ENCODE assay signal across 1 cellular context in genomic region chr1:119326251-119326650, GRCh38.
TF ChIP-seq lines count a peak whose summit lies in the region.

No MANE protein-coding gene starts in this region.

TF ChIP-seq in GM23338, 12 proteins besides CTCF, POLR2A, EP300 and RAD21 (continued from another document):
- TF ChIP-seq, protein P1, sequence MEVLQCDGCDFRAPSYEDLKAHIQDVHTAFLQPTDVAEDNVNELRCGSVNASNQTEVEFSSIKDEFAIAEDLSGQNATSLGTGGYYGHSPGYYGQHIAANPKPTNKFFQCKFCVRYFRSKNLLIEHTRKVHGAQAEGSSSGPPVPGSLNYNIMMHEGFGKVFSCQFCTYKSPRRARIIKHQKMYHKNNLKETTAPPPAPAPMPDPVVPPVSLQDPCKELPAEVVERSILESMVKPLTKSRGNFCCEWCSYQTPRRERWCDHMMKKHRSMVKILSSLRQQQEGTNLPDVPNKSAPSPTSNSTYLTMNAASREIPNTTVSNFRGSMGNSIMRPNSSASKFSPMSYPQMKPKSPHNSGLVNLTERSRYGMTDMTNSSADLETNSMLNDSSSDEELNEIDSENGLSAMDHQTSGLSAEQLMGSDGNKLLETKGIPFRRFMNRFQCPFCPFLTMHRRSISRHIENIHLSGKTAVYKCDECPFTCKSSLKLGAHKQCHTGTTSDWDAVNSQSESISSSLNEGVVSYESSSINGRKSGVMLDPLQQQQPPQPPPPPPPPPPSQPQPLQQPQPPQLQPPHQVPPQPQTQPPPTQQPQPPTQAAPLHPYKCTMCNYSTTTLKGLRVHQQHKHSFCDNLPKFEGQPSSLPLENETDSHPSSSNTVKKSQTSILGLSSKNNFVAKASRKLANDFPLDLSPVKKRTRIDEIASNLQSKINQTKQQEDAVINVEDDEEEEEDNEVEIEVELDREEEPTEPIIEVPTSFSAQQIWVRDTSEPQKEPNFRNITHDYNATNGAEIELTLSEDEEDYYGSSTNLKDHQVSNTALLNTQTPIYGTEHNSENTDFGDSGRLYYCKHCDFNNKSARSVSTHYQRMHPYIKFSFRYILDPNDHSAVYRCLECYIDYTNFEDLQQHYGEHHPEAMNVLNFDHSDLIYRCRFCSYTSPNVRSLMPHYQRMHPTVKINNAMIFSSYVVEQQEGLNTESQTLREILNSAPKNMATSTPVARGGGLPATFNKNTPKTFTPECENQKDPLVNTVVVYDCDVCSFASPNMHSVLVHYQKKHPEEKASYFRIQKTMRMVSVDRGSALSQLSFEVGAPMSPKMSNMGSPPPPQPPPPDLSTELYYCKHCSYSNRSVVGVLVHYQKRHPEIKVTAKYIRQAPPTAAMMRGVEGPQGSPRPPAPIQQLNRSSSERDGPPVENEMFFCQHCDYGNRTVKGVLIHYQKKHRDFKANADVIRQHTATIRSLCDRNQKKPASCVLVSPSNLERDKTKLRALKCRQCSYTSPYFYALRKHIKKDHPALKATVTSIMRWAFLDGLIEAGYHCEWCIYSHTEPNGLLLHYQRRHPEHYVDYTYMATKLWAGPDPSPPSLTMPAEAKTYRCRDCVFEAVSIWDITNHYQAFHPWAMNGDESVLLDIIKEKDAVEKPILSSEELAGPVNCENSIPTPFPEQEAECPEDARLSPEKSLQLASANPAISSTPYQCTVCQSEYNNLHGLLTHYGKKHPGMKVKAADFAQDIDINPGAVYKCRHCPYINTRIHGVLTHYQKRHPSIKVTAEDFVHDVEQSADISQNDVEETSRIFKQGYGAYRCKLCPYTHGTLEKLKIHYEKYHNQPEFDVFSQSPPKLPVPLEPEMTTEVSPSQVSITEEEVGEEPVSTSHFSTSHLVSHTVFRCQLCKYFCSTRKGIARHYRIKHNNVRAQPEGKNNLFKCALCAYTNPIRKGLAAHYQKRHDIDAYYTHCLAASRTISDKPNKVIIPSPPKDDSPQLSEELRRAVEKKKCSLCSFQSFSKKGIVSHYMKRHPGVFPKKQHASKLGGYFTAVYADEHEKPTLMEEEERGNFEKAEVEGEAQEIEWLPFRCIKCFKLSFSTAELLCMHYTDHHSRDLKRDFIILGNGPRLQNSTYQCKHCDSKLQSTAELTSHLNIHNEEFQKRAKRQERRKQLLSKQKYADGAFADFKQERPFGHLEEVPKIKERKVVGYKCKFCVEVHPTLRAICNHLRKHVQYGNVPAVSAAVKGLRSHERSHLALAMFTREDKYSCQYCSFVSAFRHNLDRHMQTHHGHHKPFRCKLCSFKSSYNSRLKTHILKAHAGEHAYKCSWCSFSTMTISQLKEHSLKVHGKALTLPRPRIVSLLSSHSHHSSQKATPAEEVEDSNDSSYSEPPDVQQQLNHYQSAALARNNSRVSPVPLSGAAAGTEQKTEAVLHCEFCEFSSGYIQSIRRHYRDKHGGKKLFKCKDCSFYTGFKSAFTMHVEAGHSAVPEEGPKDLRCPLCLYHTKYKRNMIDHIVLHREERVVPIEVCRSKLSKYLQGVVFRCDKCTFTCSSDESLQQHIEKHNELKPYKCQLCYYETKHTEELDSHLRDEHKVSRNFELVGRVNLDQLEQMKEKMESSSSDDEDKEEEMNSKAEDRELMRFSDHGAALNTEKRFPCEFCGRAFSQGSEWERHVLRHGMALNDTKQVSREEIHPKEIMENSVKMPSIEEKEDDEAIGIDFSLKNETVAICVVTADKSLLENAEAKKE (CRISPR knock-in tag; IDR thresholded peaks at IDR 0.05), result peak; percentile 56; the same call in 1 of the 2 replicates
- TF ChIP-seq STAT1 (IDR thresholded peaks at IDR 0.05; ENCODE audit: unreplicated experiment) (no peak), EZH2 (IDR thresholded peaks at IDR 0.05; ENCODE audit: low read depth, unreplicated experiment) (no peak), ZNF114 (CRISPR knock-in tag; IDR thresholded peaks at IDR 0.05) (0 out of 2 replicates have a peak, but pooled peaks have one; percentile 54), JUNB (IDR thresholded peaks at IDR 0.05; ENCODE audit: unreplicated experiment) (no peak)
